ENCODE assay signal across 10 cellular contexts in the genomic region with DNA sequence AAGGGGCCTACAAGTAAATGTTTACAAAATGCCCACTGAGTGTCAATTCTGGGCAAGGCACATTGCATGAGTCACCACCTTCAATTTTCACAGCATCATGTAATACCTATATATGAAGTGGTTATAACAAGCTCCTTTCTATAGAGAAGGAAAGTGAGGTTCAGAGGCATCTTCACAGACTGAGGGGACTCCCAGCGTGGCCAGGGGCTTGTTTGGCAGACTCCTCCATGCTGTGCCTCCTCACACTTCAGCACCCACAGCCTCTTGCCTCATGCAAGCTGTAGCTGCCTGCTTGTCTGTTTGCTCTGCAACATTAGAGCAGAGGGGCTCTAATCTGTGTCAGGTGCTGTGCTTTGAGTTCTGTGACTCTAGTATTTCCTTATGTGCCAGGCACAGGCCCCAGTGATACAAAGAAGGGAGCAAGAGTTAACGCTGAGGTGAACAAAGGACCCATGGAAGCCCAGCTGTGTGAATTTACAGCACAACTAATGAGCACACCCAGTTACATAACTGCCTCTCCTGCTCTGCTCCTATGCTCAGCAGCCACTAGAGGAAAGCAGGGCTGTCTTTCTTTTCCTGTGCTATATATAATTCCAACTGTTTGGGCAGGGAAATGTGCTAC.
DNase-seq lines count a peak whose midpoint lies in the region; ATAC-seq, FAIRE-seq and TF ChIP-seq lines count a peak whose summit lies in the region.
"Had no signal": no experiment of that assay in that cellular context is flagged by ENCODE, and none has a peak within 500 bp of the region (broad histone marks: within the 10 kb centered on the region; RNA-seq: fewer than 3 reads in every experiment).

No MANE protein-coding gene starts in this region.

- H2BK15ac ChIP-seq in neuronal stem cell (ENCODE audit: low read length), result no peak overlapping the region

- no peak overlapping the region for H3K4me2 ChIP-seq in neuronal stem cell (ENCODE audit: insufficient read depth, low read length, poor library complexity, severe bottlenecking)

- no peaks in the 10 kb centered on the region for H3K9me3 ChIP-seq in neuronal stem cell (replicated peaks in 1 of 2; ENCODE audit: control insufficient read depth in 2 of 2, insufficient read depth in 1 of 2, low read depth in 1 of 2, low read length in 2 of 2)
- H3K9me3 ChIP-seq in Caco-2, result no peaks in the 10 kb centered on the region

- no peak overlapping the region for H2BK5ac ChIP-seq in neuronal stem cell (ENCODE audit: low read length)

- CTCF ChIA-PET in Caco-2 (lab: Charles Lee), result interaction anchor here (1.0 kb wide), 1 partner anchor 95 kb away, joined by 13 read pairs; the partner anchor contains the start of gene LPIN3

- FAIRE-seq in GM19239 (lab: Jason Lieb, UNC), result no peak

- H4K8ac ChIP-seq in neuronal stem cell (ENCODE audit: low read depth, low read length), result no peak overlapping the region

- H3K4me1 ChIP-seq in neuronal stem cell (ENCODE audit: control insufficient read depth in 2 of 2, insufficient read depth in 1 of 2, low read depth in 1 of 2, low read length in 2 of 2) (peaks cover 23 to 28% of the 10 kb centered on the region in 2 donors), Caco-2 (peaks cover 9% of the 10 kb centered on the region)

- WGBS in neuronal stem cell (ENCODE audit: extremely low coverage in 2 of 2, insufficient read length in 2 of 2, insufficient replicate concordance in 1 of 2), 2 donors, result no CpG with 5 or more reads among the region's 2 CpGs

- H3K27ac Mint-ChIP-seq in Caco-2 (ENCODE audit: unreplicated experiment), result no peak overlapping the region
- H3K27ac Mint-ChIP-seq: activated T-helper 17 cell treated with anti-CD3 and anti-CD28 coated beads, Interleukin-2, amount 50 U/mL, for 72 hours had no signal

- POLR2A ChIA-PET in Caco-2 (lab: Charles Lee), result no interaction called here

- no peak overlapping the region for H3K9ac ChIP-seq in neuronal stem cell (ENCODE audit: low read depth, low read length, poor library complexity)

- H2BK120ac ChIP-seq in neuronal stem cell (ENCODE audit: low read depth, low read length), result no peak overlapping the region

- H3K36me3 ChIP-seq in neuronal stem cell (replicated peaks in 1 of 2; ENCODE audit: control insufficient read depth in 2 of 2, insufficient read depth in 2 of 2, low read length in 2 of 2), result no peaks in the 10 kb centered on the region
- H3K36me3 ChIP-seq in Caco-2 (ENCODE audit: control insufficient read depth, insufficient read depth, low read length), result no peaks in the 10 kb centered on the region

- no peaks in the 10 kb centered on the region for H3K9me3 Mint-ChIP-seq in Caco-2 (ENCODE audit: unreplicated experiment)
- H3K9me3 Mint-ChIP-seq: activated T-helper 17 cell treated with anti-CD3 and anti-CD28 coated beads, Interleukin-2, amount 50 U/mL, for 72 hours had no signal

- H2AFZ ChIP-seq in neuronal stem cell (ENCODE audit: low read length), result peak overlapping the region; percentile 64

- H3K27me3 ChIP-seq in neuronal stem cell (ENCODE audit: control insufficient read depth in 3 of 3, insufficient read depth in 3 of 3, low read depth in 1 of 3, low read length in 3 of 3) (no peaks in the 10 kb centered on the region), Caco-2 (replicated peaks; ENCODE audit: control insufficient read depth, insufficient read depth, low read length) (no peaks in the 10 kb centered on the region)

- no peak overlapping the region for H4K91ac ChIP-seq in neuronal stem cell (ENCODE audit: low read depth, low read length, poor library complexity)

- H3K4me1 Mint-ChIP-seq in Caco-2 (ENCODE audit: low read depth, unreplicated experiment), result peaks cover 7% of the 10 kb centered on the region

- no peaks in the 10 kb centered on the region for H3K27me3 Mint-ChIP-seq in Caco-2 (ENCODE audit: insufficient read depth, unreplicated experiment)
- H3K27me3 Mint-ChIP-seq: activated T-helper 17 cell treated with anti-CD3 and anti-CD28 coated beads, Interleukin-2, amount 50 U/mL, for 72 hours had no signal

- intact Hi-C loops in Caco-2 (cut with micrococcal nuclease; ENCODE audit: unreplicated experiment), result no loop called here

- no peak for ATAC-seq in GM18519 (IDR thresholded peaks at IDR 0.05; ENCODE audit: low FRiP score, unreplicated experiment)
- ATAC-seq: activated T-helper 17 cell treated with anti-CD3 and anti-CD28 coated beads, Interleukin-2, amount 50 U/mL, for 72 hours had no signal

- peak overlapping the region; percentile 54 for H3K18ac ChIP-seq in neuronal stem cell (ENCODE audit: low read length)

- no peak for TF ChIP-seq CTCF in Caco-2 (IDR thresholded peaks at IDR 0.05; ENCODE audit: insufficient read depth in 1 of 2, low read depth in 1 of 2, low read length in 1 of 2, severe bottlenecking in 1 of 2, unreplicated experiment in 1 of 2)

- H3K79me1 ChIP-seq in neuronal stem cell (ENCODE audit: low read depth, low read length), result no peaks in the 10 kb centered on the region

- DNase-seq in AG20443 (ENCODE audit: low spot score), result peak; percentile 29
- peak; percentile 40 for DNase-seq in NCI-H1436 treated with DMSO at 0.1 percent for 48 hours (lab: John Stamatoyannopoulos, UW)
- peak; percentile 35 for DNase-seq in fibroblast of peridontal ligament (ENCODE audit: extremely low read depth)
- DNase-seq in neuronal stem cell (ENCODE audit: low spot score), result peak; percentile 47
- no peak for DNase-seq in GM19239 (ENCODE audit: insufficient read length, low spot score)
- no peak for DNase-seq in cortex of kidney (lab: John Stamatoyannopoulos, UW)
- no peak for DNase-seq in Caco-2
- DNase-seq: NCI-H82 had no signal

- no TSS peak for BruUV-seq in Caco-2 (replicated peaks; lab: Mats Ljungman, UMichigan)

- H3K36me3 Mint-ChIP-seq in Caco-2 (ENCODE audit: insufficient read depth, unreplicated experiment), result no peaks in the 10 kb centered on the region

- no peak overlapping the region for H3K23ac ChIP-seq in neuronal stem cell (ENCODE audit: low read depth, low read length, poor library complexity)

- no peak overlapping the region for H2AK5ac ChIP-seq in neuronal stem cell (ENCODE audit: low read depth, low read length)

- no peak overlapping the region for H3K14ac ChIP-seq in neuronal stem cell (ENCODE audit: low read length)

- H2BK12ac ChIP-seq in neuronal stem cell (ENCODE audit: low read length), result no peak overlapping the region

- H3K4me3 ChIP-seq in neuronal stem cell (ENCODE audit: low read length in 2 of 2) (no peak overlapping the region), Caco-2 (ENCODE audit: low read depth, low read length) (no peak overlapping the region)

- H3K4me3 Mint-ChIP-seq in Caco-2 (ENCODE audit: unreplicated experiment), result no peak overlapping the region
- H3K4me3 Mint-ChIP-seq: activated T-helper 17 cell treated with anti-CD3 and anti-CD28 coated beads, Interleukin-2, amount 50 U/mL, for 72 hours had no signal

- H3K27ac ChIP-seq in neuronal stem cell (replicated peaks; ENCODE audit: low read length), result peak overlapping the region; percentile 70

- no peak overlapping the region for H3K4ac ChIP-seq in neuronal stem cell (ENCODE audit: low read length)

Comparison
In these comparisons a context has a peak if more than half of its experiments do, and no peak if none do; other contexts are left out.
1. DNase-seq: peak in AG20443 (single experiment), NCI-H1436 treated with DMSO at 0.1 percent for 48 hours (single experiment), fibroblast of peridontal ligament (single experiment) and neuronal stem cell (single experiment); none in GM19239 (single experiment), cortex of kidney (single experiment) and Caco-2 (0 of 2).